ENCODE assay signal across 21 cellular contexts in the genomic region with DNA sequence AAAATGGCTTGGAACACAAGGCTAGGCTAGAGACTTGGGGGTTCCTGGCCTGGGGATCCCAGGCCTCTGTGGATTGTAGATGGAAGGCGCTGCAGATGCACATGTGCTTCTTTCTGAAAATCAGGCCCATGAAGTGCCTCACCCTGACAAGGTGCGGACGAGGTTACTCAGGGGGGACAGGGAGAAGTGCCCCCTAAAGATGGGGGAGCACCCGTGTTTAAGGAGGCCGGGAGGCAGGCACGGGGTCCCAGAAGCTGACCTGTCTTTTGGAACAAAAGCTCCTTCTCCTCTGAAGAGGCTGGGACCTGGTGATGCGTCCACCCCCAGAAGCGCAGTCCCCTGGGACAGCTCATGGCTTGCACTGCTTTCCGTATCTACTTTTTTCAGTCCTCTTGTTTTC. TPM values are rescaled to one million over a fixed set of nuclear protein-coding genes. Genes with fewer than 3 reads are reported as not detected.
A peak's percentile ranks its signal among the peaks of the same experiment; 100 is the strongest.
DNase-seq lines count a peak whose midpoint lies in the region; ATAC-seq and TF ChIP-seq lines count a peak whose summit lies in the region.
"Had no signal": no experiment of that assay in that cellular context is flagged by ENCODE, and none has a peak within 500 bp of the region (broad histone marks: within the 10 kb centered on the region; RNA-seq: fewer than 3 reads in every experiment).

No MANE protein-coding gene starts in this region.

- DNase-seq in AG20443 (ENCODE audit: low spot score) = peak; percentile 6
- no peak for DNase-seq in glutamatergic neuron
- DNase-seq in neural crest cell (ENCODE audit: low read depth, low spot score) = no peak
- no peak for DNase-seq in activated CD8-positive, alpha-beta memory T cell treated with anti-CD3 and anti-CD28 coated beads, Interleukin-2, amount 50 U/mL, for 4 hours
- DNase-seq in NCI-H2081 treated with DMSO at 0.1 percent for 48 hours (lab: John Stamatoyannopoulos, UW) = no peak
- DNase-seq in stimulated activated CD4-positive, alpha-beta T cell treated with anti-CD3 and anti-CD28 coated beads, Interleukin-4, amount 100 ng/mL, for 1 hour = no peak
- DNase-seq: activated CD4-positive, CD25-positive, alpha-beta regulatory T cell treated with anti-CD3 and anti-CD28 coated beads, Interleukin-2, amount 50 U/mL, for 72 hours; activated CD8-positive, alpha-beta memory T cell treated with anti-CD3 and anti-CD28 coated beads, Interleukin-2, amount 50 U/mL, for 48 hours; activated naive CD4-positive, alpha-beta T cell treated with anti-CD3 and anti-CD28 coated beads, Interleukin-2, amount 10 ng/mL, durations not matched to agents 7 days and 5 days; Calu3; effector memory CD4-positive, alpha-beta T cell; GF-D8; HFFc6; NCI-H1048; NCI-H2171; stimulated activated CD4-positive, alpha-beta T cell treated with anti-CD3 and anti-CD28 coated beads, Interleukin-4, amount 100 ng/mL, for 24 hours had no signal

- H3K4me1 Mint-ChIP-seq in glutamatergic neuron (ENCODE audit: low read depth, unreplicated experiment) (no peaks in the 10 kb centered on the region), neural crest cell (peaks cover 11% of the 10 kb centered on the region)

- H3K9ac ChIP-seq in HUES6 (ENCODE audit: low read length) = peak overlapping the region; percentile 87

- peaks cover 13% of the 10 kb centered on the region; the same call in 1 of the 2 replicates for H3K9me3 ChIP-seq in HUES6 (ENCODE audit: control insufficient read depth, insufficient read depth, low read depth, low read length)

- peak overlapping the region; percentile 73 for H3K4me3 Mint-ChIP-seq in glutamatergic neuron (ENCODE audit: unreplicated experiment)
- H3K4me3 Mint-ChIP-seq in neural crest cell = peak overlapping the region; percentile 81
- H3K4me3 Mint-ChIP-seq: activated naive CD4-positive, alpha-beta T cell treated with anti-CD3 and anti-CD28 coated beads, Interleukin-2, amount 10 ng/mL, durations not matched to agents 7 days and 5 days; HFFc6 had no signal

- peaks cover 43% of the 10 kb centered on the region; the same call in 1 of the 2 replicates for H3K27me3 ChIP-seq in HUES6 (ENCODE audit: control insufficient read depth, insufficient read depth, low read length)

- H3K27me3 Mint-ChIP-seq in glutamatergic neuron (ENCODE audit: unreplicated experiment) (peaks cover 4% of the 10 kb centered on the region), neural crest cell (ENCODE audit: low read depth) (no peaks in the 10 kb centered on the region)

- peak overlapping the region; percentile 83; the same call in 1 of the 2 replicates for H3K27ac ChIP-seq in HUES6 (ENCODE audit: low read depth, low read length)

- peaks cover 4% of the 10 kb centered on the region; the same call in 1 of the 2 replicates for H3K36me3 ChIP-seq in HUES6 (ENCODE audit: control insufficient read depth, insufficient read depth, low read length)

- H3K4me3 ChIP-seq in HUES6 (ENCODE audit: low read depth, low read length) = peak overlapping the region; percentile 86
- H3K4me3 ChIP-seq: K562, lung had no signal

- H3K27ac Mint-ChIP-seq in glutamatergic neuron (ENCODE audit: unreplicated experiment) (no peak overlapping the region), neural crest cell (ENCODE audit: unreplicated experiment) (no peak overlapping the region)
- H3K27ac Mint-ChIP-seq: activated naive CD4-positive, alpha-beta T cell treated with anti-CD3 and anti-CD28 coated beads, Interleukin-2, amount 10 ng/mL, durations not matched to agents 7 days and 5 days; HFFc6 had no signal

- TF ChIP-seq CTCF in glutamatergic neuron (IDR thresholded peaks at IDR 0.05; ENCODE audit: partially characterized antibody, unreplicated experiment) (no peak), neural crest cell (conservative IDR thresholded peaks at IDR 0.05) (no peak)

- H3K36me3 Mint-ChIP-seq in glutamatergic neuron (ENCODE audit: unreplicated experiment) (no peaks in the 10 kb centered on the region), neural crest cell (ENCODE audit: low read depth) (peaks cover 5% of the 10 kb centered on the region)
- H3K36me3 Mint-ChIP-seq: activated naive CD4-positive, alpha-beta T cell treated with anti-CD3 and anti-CD28 coated beads, Interleukin-2, amount 10 ng/mL, durations not matched to agents 7 days and 5 days had no signal

- peaks cover 5% of the 10 kb centered on the region for H3K9me3 Mint-ChIP-seq in glutamatergic neuron (ENCODE audit: unreplicated experiment)
- no peaks in the 10 kb centered on the region for H3K9me3 Mint-ChIP-seq in neural crest cell
- H3K9me3 Mint-ChIP-seq: activated naive CD4-positive, alpha-beta T cell treated with anti-CD3 and anti-CD28 coated beads, Interleukin-2, amount 10 ng/mL, durations not matched to agents 7 days and 5 days; HFFc6 had no signal

- peaks cover 49% of the 10 kb centered on the region for H3K4me1 ChIP-seq in HUES6 (ENCODE audit: control insufficient read depth, insufficient read depth, low read length)

- ATAC-seq in HG03108 (IDR thresholded peaks at IDR 0.05; ENCODE audit: unreplicated experiment) = no peak
- ATAC-seq: K562 had no signal

RNA-seq across cellular contexts. Expression of gene PDZD4, which starts 2.4 kb away (rescaled TPM):
- total RNA-seq in glutamatergic neuron (ENCODE audit: unreplicated experiment) = 41.8 TPM
- 48.8 and 52.5 TPM in 2 replicates for total RNA-seq in neural crest cell
- total RNA-seq: HFFc6 had no signal

RNA-seq across cellular contexts. Expression of gene SSR4, which starts 33.4 kb away (rescaled TPM):
- 277 TPM for total RNA-seq in glutamatergic neuron (ENCODE audit: unreplicated experiment)
- total RNA-seq in neural crest cell = 183 and 187 TPM in 2 replicates

RNA-seq across cellular contexts. Expression of gene IDH3G, which starts 33.7 kb away (rescaled TPM):
- total RNA-seq in glutamatergic neuron (ENCODE audit: unreplicated experiment) (56.7 TPM), neural crest cell (50.2 and 52.6 TPM in 2 replicates)

RNA-seq across cellular contexts. Expression of gene SRPK3, which starts 47.1 kb away (rescaled TPM):
- not detected for total RNA-seq in glutamatergic neuron (ENCODE audit: unreplicated experiment)
- 0.14 and 0.30 TPM in 2 replicates for total RNA-seq in neural crest cell
- total RNA-seq: T-helper 2 cell treated with Interferon-gamma antibody and Interleukin-4, amounts not matched to agents 100 ng/mL and 5 ng/mL, for 36 hours had no signal

RNA-seq across cellular contexts. Expression of gene L1CAM, which starts 58.1 kb away (rescaled TPM):
- total RNA-seq in glutamatergic neuron (ENCODE audit: unreplicated experiment) (925 TPM), neural crest cell (133 and 137 TPM in 2 replicates)
